In genomic region chr21:34996304-34997081, GRCh38 we compare ENCODE assay signal across 13 cellular contexts. TPM values are rescaled to one million over a fixed set of nuclear protein-coding genes. Genes with fewer than 3 reads are reported as not detected.
DNase-seq lines count a peak whose midpoint lies in the region; ATAC-seq and TF ChIP-seq lines count a peak whose summit lies in the region.
"Had no signal": no experiment of that assay in that cellular context is flagged by ENCODE, and none has a peak within 500 bp of the region (broad histone marks: within the 10 kb centered on the region; RNA-seq: fewer than 3 reads in every experiment).

No MANE protein-coding gene starts in this region.

- 71 to 74% methylated on average over 8 of the region's 8 CpGs for WGBS in body of pancreas, 2 donors

- no peaks in the 10 kb centered on the region for H3K27me3 ChIP-seq in body of pancreas
- H3K27me3 ChIP-seq in effector memory CD4-positive, alpha-beta T cell (replicated peaks; ENCODE audit: control insufficient read depth, insufficient read depth, low read length, poor library complexity, severe bottlenecking): no peaks in the 10 kb centered on the region
- H3K27me3 ChIP-seq: gastrocnemius medialis had no signal

- peaks cover 63 to 70% of the 10 kb centered on the region in 2 donors for H3K4me1 Mint-ChIP-seq in natural killer cell

- TF ChIP-seq POLR2A in body of pancreas (IDR thresholded peaks at IDR 0.05): no peak

- peak overlapping the region; percentile 57 to 78 for H3K27ac Mint-ChIP-seq in natural killer cell

- intact Hi-C loops in body of pancreas (cut with DNase I): no loop called here
- intact Hi-C loops in natural killer cell (cut with micrococcal nuclease): no loop called here

- H3K4me3 Mint-ChIP-seq in natural killer cell: peak overlapping the region; percentile 38

- peak; percentile 62 for DNase-seq in AG20443 (ENCODE audit: low spot score)
- DNase-seq in EH (ENCODE audit: low read depth): peak; percentile 73
- DNase-seq in body of pancreas: peak in 2 of 4 donors; percentile 22 to 54
- DNase-seq in natural killer cell: no peak
- no peak for DNase-seq in GM13977 (ENCODE audit: low spot score)
- no peak for DNase-seq in kidney glomerular epithelial cell (lab: John Stamatoyannopoulos, UW)
- DNase-seq in effector memory CD4-positive, alpha-beta T cell: no peak
- DNase-seq: anterior cingulate cortex, DMS79 treated with DMSO at 0.1 percent for 48 hours, midbrain, NCI-H226 had no signal

- H3K4me1 ChIP-seq in body of pancreas: no peaks in the 10 kb centered on the region
- peaks cover 25% of the 10 kb centered on the region for H3K4me1 ChIP-seq in effector memory CD4-positive, alpha-beta T cell (ENCODE audit: control insufficient read depth, insufficient read depth, low read length, poor library complexity, severe bottlenecking)

- H3K36me3 Mint-ChIP-seq in natural killer cell: no peaks in the 10 kb centered on the region

- no peaks in the 10 kb centered on the region for H3K27me3 Mint-ChIP-seq in natural killer cell (ENCODE audit: low read depth in 2 of 2)

- H3K4me3 ChIP-seq in body of pancreas: no peak overlapping the region
- no peak overlapping the region for H3K4me3 ChIP-seq in effector memory CD4-positive, alpha-beta T cell (ENCODE audit: insufficient read depth, low read depth, low read length, poor library complexity, severe bottlenecking)
- H3K4me3 ChIP-seq: gastrocnemius medialis had no signal

- H3K9me3 Mint-ChIP-seq in natural killer cell: no peaks in the 10 kb centered on the region

- TF ChIP-seq CTCF in body of pancreas (IDR thresholded peaks at IDR 0.05) (no peak), natural killer cell (IDR thresholded peaks at IDR 0.05) (no peak), GM13977 (IDR thresholded peaks at IDR 0.05; ENCODE audit: extremely low read depth, insufficient read depth, missing control alignments) (no peak)

- no peaks in the 10 kb centered on the region for H3K36me3 ChIP-seq in body of pancreas (replicated peaks in 1 of 2; ENCODE audit: insufficient read depth in 1 of 2, low read depth in 2 of 2)
- no peaks in the 10 kb centered on the region for H3K36me3 ChIP-seq in effector memory CD4-positive, alpha-beta T cell (ENCODE audit: control insufficient read depth, insufficient read depth, low read length)
- H3K36me3 ChIP-seq: gastrocnemius medialis had no signal

- no peak overlapping the region for H3K27ac ChIP-seq in body of pancreas
- H3K27ac ChIP-seq in effector memory CD4-positive, alpha-beta T cell (ENCODE audit: insufficient read depth, low read length, poor library complexity, severe bottlenecking): no peak overlapping the region
- H3K27ac ChIP-seq: gastrocnemius medialis had no signal

- in situ Hi-C loops in GM13977 (cut with MboI; ENCODE audit: low pct_unique_long_range_greater_than_20kb, low sequenced_read_pairs, unreplicated experiment): no loop called here

- ATAC-seq in body of pancreas (peak; percentile 68), natural killer cell (peak in 2 of 3 donors; percentile 46 to 57), GM19397 (IDR thresholded peaks at IDR 0.05; ENCODE audit: unreplicated experiment) (no peak)
- ATAC-seq: gastrocnemius medialis had no signal

- H3K9me3 ChIP-seq in body of pancreas: no peaks in the 10 kb centered on the region
- no peaks in the 10 kb centered on the region for H3K9me3 ChIP-seq in effector memory CD4-positive, alpha-beta T cell (ENCODE audit: control insufficient read depth, low read length)
- H3K9me3 ChIP-seq: gastrocnemius medialis had no signal

RNA-seq across cellular contexts. Expression of gene RUNX1, which starts 52.6 kb away (rescaled TPM):
- total RNA-seq in body of pancreas (10 to 100 TPM in 1 of 2 donors, 1 to 10 TPM in 1; 4.9 to 12.5 TPM), natural killer cell (100 to 1,000 TPM in 1 of 3 donors, 10 to 100 TPM in 2; 62.1 to 171 (median 98.2) TPM)

Comparison
In these comparisons a context has a peak if more than half of its experiments do, and no peak if none do; other contexts are left out.
1. DNase-seq: peak in AG20443 (single experiment) and EH (single experiment); none in natural killer cell (single experiment), GM13977 (single experiment), kidney glomerular epithelial cell (single experiment) and effector memory CD4-positive, alpha-beta T cell (0 of 3).
2. RNA of gene RUNX1, which starts 52.6 kb away (total RNA-seq): 62.1 to 171 TPM in natural killer cell; 4.9 to 12.5 TPM in body of pancreas; every median in the first group is over 4 times any median in the second.